8 cellular contexts compared by ENCODE assay signal in the genomic region with DNA sequence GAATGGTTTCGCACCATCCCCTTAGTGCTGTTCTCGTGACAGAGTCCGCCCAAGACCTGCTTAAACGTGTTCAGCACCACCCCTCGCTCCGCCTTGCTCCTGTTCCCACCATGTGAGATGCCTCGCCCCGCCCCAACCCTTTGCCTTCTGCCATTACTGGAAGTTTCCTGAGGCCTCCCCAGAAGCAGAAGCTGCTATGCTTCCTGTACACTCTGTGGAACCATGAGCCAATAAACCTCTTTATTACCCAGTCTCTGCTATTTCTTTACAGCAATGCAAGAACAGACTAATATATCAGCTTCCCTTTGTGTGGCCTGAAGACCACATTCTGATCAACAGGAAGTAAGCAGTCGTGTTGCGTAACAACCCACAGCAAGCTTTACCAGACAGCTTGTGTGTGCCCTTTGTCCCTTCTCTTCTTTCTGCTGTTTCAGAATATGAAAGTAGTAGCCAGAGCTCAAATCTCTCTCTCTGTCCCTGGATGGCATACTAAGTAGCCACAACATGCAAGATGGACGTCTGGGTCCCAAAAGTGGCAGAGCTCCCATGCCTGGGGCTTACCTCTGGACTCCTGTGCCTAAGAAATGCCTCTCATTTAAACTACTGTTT. TPM values are rescaled to one million over a fixed set of nuclear protein-coding genes. Genes with fewer than 3 reads are reported as not detected.
DNase-seq lines count a peak whose midpoint lies in the region; ATAC-seq and TF ChIP-seq lines count a peak whose summit lies in the region.

No MANE protein-coding gene starts in this region.

- no peak for TF ChIP-seq RAD21 in SK-N-SH (IDR thresholded peaks at IDR 0.05; ENCODE audit: low read length)

- TF ChIP-seq EP300 in SK-N-SH (IDR thresholded peaks at IDR 0.05; ENCODE audit: borderline replicate concordance in 1 of 2, low read depth in 1 of 2, low read length in 1 of 2) = no peak

- peak; percentile 74 for DNase-seq in A673 (ENCODE audit: low spot score)
- DNase-seq in HFFc6 = peak; percentile 28
- DNase-seq in SIG-M5 (lab: John Stamatoyannopoulos, UW) = peak; percentile 90
- DNase-seq in activated naive CD4-positive, alpha-beta T cell treated with anti-CD3 and anti-CD28 coated beads, Interleukin-2, amount 50 U/mL, for 72 hours (ENCODE audit: low spot score in 2 of 2) = peak in 1 of 2 donors; percentile 51
- DNase-seq in left ventricle myocardium superior = peak; percentile 78
- DNase-seq in SK-N-SH = no peak
- no peak for DNase-seq in iPS-NIHi7 (ENCODE audit: extremely low spot score)

- H3K4me3 ChIP-seq in A673 (ENCODE audit: low read depth, low read length, poor library complexity, severe bottlenecking) = no peak overlapping the region
- H3K4me3 ChIP-seq in skin epidermis = no peak overlapping the region
- H3K4me3 ChIP-seq in SK-N-SH (ENCODE audit: low read depth in 2 of 2, low read length in 1 of 2) = no peak overlapping the region

- H3K36me3 ChIP-seq in A673 (ENCODE audit: insufficient read depth, low read length, poor library complexity, severe bottlenecking) (no peaks in the 10 kb centered on the region), SK-N-SH (replicated peaks in 1 of 2; ENCODE audit: control insufficient read depth in 1 of 2, insufficient read depth in 2 of 2, low read length in 1 of 2) (no peaks in the 10 kb centered on the region)

- H3K9me2 ChIP-seq in SK-N-SH = no peaks in the 10 kb centered on the region

- peak overlapping the region; percentile 48; the same call in 1 of the 2 replicates for H3K27ac Mint-ChIP-seq in HFFc6
- peak overlapping the region; percentile 77 to 85 for H3K27ac Mint-ChIP-seq in activated naive CD4-positive, alpha-beta T cell treated with anti-CD3 and anti-CD28 coated beads, Interleukin-2, amount 50 U/mL, for 72 hours

- H3K36me3 Mint-ChIP-seq in HFFc6 (ENCODE audit: low read depth) = no peaks in the 10 kb centered on the region
- peaks cover 34 to 35% of the 10 kb centered on the region in 2 donors for H3K36me3 Mint-ChIP-seq in activated naive CD4-positive, alpha-beta T cell treated with anti-CD3 and anti-CD28 coated beads, Interleukin-2, amount 50 U/mL, for 72 hours

- no peak for TF ChIP-seq CTCF in A673 (conservative IDR thresholded peaks at IDR 0.05; ENCODE audit: low read depth, low read length)
- no peak for TF ChIP-seq CTCF in HFFc6 (IDR thresholded peaks at IDR 0.05)
- no peak for TF ChIP-seq CTCF in SK-N-SH (IDR thresholded peaks at IDR 0.05)

- no peaks in the 10 kb centered on the region for H3K79me2 ChIP-seq in SK-N-SH (ENCODE audit: insufficient read depth)

- no TSS peak for BruUV-seq in A673 (replicated peaks; lab: Mats Ljungman, UMichigan)

- no peak overlapping the region for H3K9ac ChIP-seq in SK-N-SH

- peaks cover 9% of the 10 kb centered on the region for H3K4me1 Mint-ChIP-seq in HFFc6 (ENCODE audit: low read depth)

- no peaks in the 10 kb centered on the region; the same call in 1 of the 2 replicates for H3K9me3 Mint-ChIP-seq in HFFc6
- peaks cover 0 to 5% of the 10 kb centered on the region in 2 donors for H3K9me3 Mint-ChIP-seq in activated naive CD4-positive, alpha-beta T cell treated with anti-CD3 and anti-CD28 coated beads, Interleukin-2, amount 50 U/mL, for 72 hours

- no peaks in the 10 kb centered on the region for H3F3A ChIP-seq in SK-N-SH (replicated peaks; ENCODE audit: insufficient read depth)

- H3K27ac ChIP-seq in A673 (ENCODE audit: low read depth, low read length, poor library complexity, severe bottlenecking) (peak overlapping the region; percentile 74), skin epidermis (peak overlapping the region in 20 of 21 experiments; percentile 45 to 97 (median 76)), SK-N-SH (ENCODE audit: low read depth in 2 of 2, low read length in 1 of 2) (no peak overlapping the region)

- peaks cover 6% of the 10 kb centered on the region for H3K27me3 Mint-ChIP-seq in HFFc6 (ENCODE audit: insufficient read depth)

- ATAC-seq in activated naive CD4-positive, alpha-beta T cell treated with anti-CD3 and anti-CD28 coated beads, Interleukin-2, amount 50 U/mL, for 72 hours = peak; percentile 37 to 67
- ATAC-seq in left ventricle myocardium superior = peak; percentile 75

- no peak overlapping the region for H3K4me3 Mint-ChIP-seq in HFFc6

- intact Hi-C loops in A673 (cut with micrococcal nuclease; ENCODE audit: unreplicated experiment) = loop anchor here (10.0 kb wide), 1 partner anchor 862 kb away; no protein-coding TSS in a partner anchor
- intact Hi-C loops in left ventricle myocardium superior (cut with micrococcal nuclease) = no loop called here

- H4K20me1 ChIP-seq in SK-N-SH (ENCODE audit: insufficient read depth) = no peaks in the 10 kb centered on the region

- WGBS in SK-N-SH (ENCODE audit: low lambda C conversion rate) = 79% methylated on average over 11 of the region's 11 CpGs

- POLR2A ChIA-PET in A673 (lab: Charles Lee; ENCODE audit: low non-redundant PET) (no interaction called here), SK-N-SH (lab: Yijun Ruan, JAX) (no interaction called here)

- no peak overlapping the region for H3K4me2 ChIP-seq in SK-N-SH

- H3K4me1 ChIP-seq in A673 (ENCODE audit: insufficient read depth, low read length, poor library complexity, severe bottlenecking) = peaks cover 8% of the 10 kb centered on the region
- H3K4me1 ChIP-seq in SK-N-SH (ENCODE audit: control insufficient read depth in 1 of 2, insufficient read depth in 2 of 2, low read depth in 1 of 2, low read length in 1 of 2) = peaks cover 0 to 4% of the 10 kb centered on the region in 2 experiments; a peak in 1 of 4 replicates

- H2AFZ ChIP-seq in SK-N-SH (ENCODE audit: low read depth) = no peak overlapping the region

- H3K27me3 ChIP-seq in A673 (replicated peaks; ENCODE audit: insufficient read depth, low read depth, low read length, poor library complexity) (no peaks in the 10 kb centered on the region), SK-N-SH (ENCODE audit: insufficient read depth) (no peaks in the 10 kb centered on the region; the same call in 1 of the 2 replicates)

- H3K9me3 ChIP-seq in A673 (ENCODE audit: low read depth, low read length, poor library complexity, severe bottlenecking) (no peaks in the 10 kb centered on the region), SK-N-SH (no peaks in the 10 kb centered on the region)

- CTCF ChIA-PET in A673 (lab: Charles Lee) (interaction anchor here (0.6 to 1.3 kb wide), 2 partner anchors 11 to 87 kb away, joined by 3 to 7 read pairs; a partner anchor contains a TSS), SK-N-SH (lab: Yijun Ruan, JAX) (interaction anchor here (0.8 to 3.1 kb wide), 5 partner anchors 16 to 251 kb away, joined by 3 to 24 read pairs (median 3); a partner anchor contains a TSS)

TF ChIP-seq in SK-N-SH, 30 proteins besides CTCF, POLR2A, EP300 and RAD21:
- TF ChIP-seq TEAD4 (IDR thresholded peaks at IDR 0.05; ENCODE audit: borderline replicate concordance, insufficient read depth) (no peak), TAF1 (IDR thresholded peaks at IDR 0.05; ENCODE audit: borderline replicate concordance, low read depth, low read length) (no peak), MEF2A (IDR thresholded peaks at IDR 0.05; ENCODE audit: borderline replicate concordance, low read depth) (no peak), FOXM1 (IDR thresholded peaks at IDR 0.05; ENCODE audit: low read depth) (no peak), SMC3 (IDR thresholded peaks at IDR 0.05; ENCODE audit: low read depth, low read length) (no peak), FOXJ3 (CRISPR knock-in tag; IDR thresholded peaks at IDR 0.05) (no peak), JUND (IDR thresholded peaks at IDR 0.05) (no peak), RFX5 (IDR thresholded peaks at IDR 0.05; ENCODE audit: low read length) (no peak)
- TF ChIP-seq, protein P1, sequence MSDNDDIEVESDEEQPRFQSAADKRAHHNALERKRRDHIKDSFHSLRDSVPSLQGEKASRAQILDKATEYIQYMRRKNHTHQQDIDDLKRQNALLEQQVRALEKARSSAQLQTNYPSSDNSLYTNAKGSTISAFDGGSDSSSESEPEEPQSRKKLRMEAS (IDR thresholded peaks at IDR 0.05; ENCODE audit: low read depth) = no peak

RNA-seq across cellular contexts. Expression of a gene that starts 14.1 kb away (rescaled TPM):
- total RNA-seq in A673 (2021) = 9.5 and 11.0 TPM in 2 replicates
- 1 to 10 TPM in 2 of 6 experiments, under 1 TPM in 4; 0.37 to 2.7 (median 0.45) TPM for total RNA-seq in HFFc6 (2021; fragmentation: NEBNext Ultra II Directional; extraction: Animal tissue kit (Norgen Biotek cat#: 25700))
- total RNA-seq in activated naive CD4-positive, alpha-beta T cell treated with anti-CD3 and anti-CD28 coated beads, Interleukin-2, amount 50 U/mL, for 72 hours = 10 to 100 TPM; 14.3 to 14.5 TPM
- total RNA-seq in left ventricle myocardium superior = 1.2 TPM
- 0.03 TPM in 2 replicates for polyA plus RNA-seq in SK-N-SH (2012; rRNA removed)
- polyA plus RNA-seq in SK-N-SH (2012; cell fraction: cytosol; rRNA removed) = 0.07 and 0.09 TPM in 2 replicates
- not detected in 2 replicates for polyA plus RNA-seq in SK-N-SH (2012; cell fraction: nucleus; rRNA removed)

RNA-seq across cellular contexts. Expression of a gene that starts 45.3 kb away (rescaled TPM):
- total RNA-seq in A673 (2021) = 49.3 and 59.5 TPM in 2 replicates
- 10 to 100 TPM; 19.9 to 24.1 (median 23.7) TPM for total RNA-seq in HFFc6 (2021; fragmentation: NEBNext Ultra II Directional; extraction: Animal tissue kit (Norgen Biotek cat#: 25700))
- total RNA-seq in activated naive CD4-positive, alpha-beta T cell treated with anti-CD3 and anti-CD28 coated beads, Interleukin-2, amount 50 U/mL, for 72 hours = 10 to 100 TPM; 64.5 to 69.4 TPM
- total RNA-seq in left ventricle myocardium superior = 20.8 TPM
- 17.5 and 22.3 TPM in 2 replicates for polyA plus RNA-seq in SK-N-SH (2012; rRNA removed)
- polyA plus RNA-seq in SK-N-SH (2012; cell fraction: cytosol; rRNA removed) = 11.5 and 14.1 TPM in 2 replicates
- polyA plus RNA-seq in SK-N-SH (2012; cell fraction: nucleus; rRNA removed) = 45.9 and 68.6 TPM in 2 replicates

Comparison
In these comparisons a context has a peak if more than half of its experiments do, and no peak if none do; other contexts are left out.
1. DNase-seq: peak in A673 (single experiment), HFFc6 (single experiment), SIG-M5 (single experiment) and left ventricle myocardium superior (single experiment); none in SK-N-SH (single experiment) and iPS-NIHi7 (single experiment).
2. H3K27ac ChIP-seq: peak in A673 (single experiment) and skin epidermis (20 of 21); none in SK-N-SH (0 of 2).